Comparison of ENCODE assay signal across 30 cellular contexts in genomic region chr3:185830018-185830797, GRCh38.
"Had no signal": no experiment of that assay in that cellular context is flagged by ENCODE, and none has a peak within 500 bp of the region (broad histone marks: within the 10 kb centered on the region; RNA-seq: fewer than 3 reads in every experiment).

No MANE protein-coding gene starts in this region.

- H3K9me3 ChIP-seq: esophagus muscularis mucosa, gastroesophageal sphincter, heart right ventricle had no signal

- H3K36me3 ChIP-seq: brain microvascular endothelial cell, esophagus muscularis mucosa, gastroesophageal sphincter, heart right ventricle, WERI-Rb-1 had no signal

- FAIRE-seq: astrocyte, bronchial epithelial cell, colon had no signal

- H3K4me3 ChIP-seq: esophagus muscularis mucosa, gastroesophageal sphincter, heart right ventricle had no signal

- DNase-seq: activated B cell treated with CpG ODN at 0.5 μM for 24 hours; activated CD4-positive, alpha-beta T cell treated with anti-CD3 and anti-CD28 coated beads for 48 hours; activated CD4-positive, alpha-beta T cell treated with anti-CD3 and anti-CD28 coated beads, Interleukin-2, amount 50 U/mL, for 1 hour; activated CD4-positive, alpha-beta T cell treated with anti-CD3 and anti-CD28 coated beads, Interleukin-2, amount 50 U/mL, for 48 hours; activated CD8-positive, alpha-beta memory T cell treated with anti-CD3 and anti-CD28 coated beads for 24 hours; activated CD8-positive, alpha-beta T cell treated with anti-CD3 and anti-CD28 coated beads for 36 hours; activated effector memory CD4-positive, alpha-beta T cell treated with Interleukin-2 at 50 U/mL for 16 hours; activated gamma-delta T cell treated with Interleukin-2 at 50 U/mL for 16 hours; activated naive CD4-positive, alpha-beta T cell treated with anti-CD3 and anti-CD28 coated beads, Interleukin-2, amount 50 U/mL, for 16 hours; activated naive CD4-positive, alpha-beta T cell treated with Interleukin-2 at 50 U/mL for 16 hours; activated T-cell treated with anti-CD3 and anti-CD28 coated beads, Interleukin-2, amount 50 U/mL, for 4 hours; amniotic stem cell; anterior cingulate cortex; brain microvascular endothelial cell; cortex of kidney; dermis blood vessel endothelial cell; effector CD4-positive, alpha-beta T cell; effector memory CD8-positive, alpha-beta T cell; erythroblast; heart right ventricle; T-helper 17 cell; T1000; WERI-Rb-1 had no signal

- ATAC-seq: activated CD4-positive, CD25-positive, alpha-beta regulatory T cell treated with anti-CD3 and anti-CD28 coated beads, Interleukin-2, amount 50 U/mL, for 24 hours; activated CD8-positive, alpha-beta T cell treated with anti-CD3 and anti-CD28 coated beads for 36 hours; activated T-cell treated with anti-CD3 and anti-CD28 coated beads, Interleukin-2, amount 50 U/mL, for 4 hours; activated T-helper 17 cell treated with anti-CD3 and anti-CD28 coated beads, Interleukin-2, amount 50 U/mL, for 72 hours; effector memory CD8-positive, alpha-beta T cell; gastroesophageal sphincter; heart right ventricle; T-helper 17 cell had no signal

- H3K27me3 ChIP-seq: brain microvascular endothelial cell had no signal

- H3K27ac ChIP-seq: brain microvascular endothelial cell, esophagus muscularis mucosa, gastroesophageal sphincter, heart right ventricle, WERI-Rb-1 had no signal
